ENCODE assay signal across 8 cellular contexts in genomic region chr10:31133628-31134302, GRCh38.
DNase-seq lines count a peak whose midpoint lies in the region; ATAC-seq, FAIRE-seq and TF ChIP-seq lines count a peak whose summit lies in the region.

No MANE protein-coding gene starts in this region.

- peak overlapping the region; percentile 67 to 89 (median 82); a peak in 21 of 22 replicates for H3K27ac ChIP-seq in BLaER1 treated with 17β-estradiol and CSF1 and Interleukin-3, amounts not matched to agents 10 nM and 100 nM
- H3K27ac ChIP-seq in KOPT-K1 (ENCODE audit: low read depth, low read length, poor library complexity, severe bottlenecking) (peak overlapping the region; percentile 100), astrocyte (ENCODE audit: low read depth, low read length) (peak overlapping the region; percentile 96), uterus (peak overlapping the region; percentile 93)

- no peaks in the 10 kb centered on the region for H3K9me3 Mint-ChIP-seq in astrocyte (ENCODE audit: unreplicated experiment)

- no peak for FAIRE-seq in astrocyte (lab: Jason Lieb, UNC)

- H4K20me1 ChIP-seq in BLaER1 treated with 17β-estradiol and CSF1 and Interleukin-3, amounts not matched to agents 10 nM and 100 nM = no peaks in the 10 kb centered on the region
- H4K20me1 ChIP-seq in astrocyte (ENCODE audit: insufficient read depth, low read length) = no peaks in the 10 kb centered on the region

- intact Hi-C loops in uterus (cut with DNase I; ENCODE audit: low total_unique reads) = no loop called here

- H3K9me3 ChIP-seq in BLaER1 treated with 17β-estradiol and CSF1 and Interleukin-3, amounts not matched to agents 10 nM and 100 nM (replicated peaks in 1 of 11) = no peaks in the 10 kb centered on the region
- H3K9me3 ChIP-seq in KOPT-K1 (ENCODE audit: insufficient read depth, low read length, poor library complexity, severe bottlenecking) (no peaks in the 10 kb centered on the region), T-helper 17 cell (ENCODE audit: control insufficient read depth, low read length, poor library complexity, severe bottlenecking) (no peaks in the 10 kb centered on the region), astrocyte (ENCODE audit: insufficient read depth, low read depth, low read length) (no peaks in the 10 kb centered on the region), uterus (no peaks in the 10 kb centered on the region)

- H3K36me3 Mint-ChIP-seq in T-helper 17 cell (ENCODE audit: low read depth) (no peaks in the 10 kb centered on the region), astrocyte (ENCODE audit: low read depth, unreplicated experiment) (peaks cover 2% of the 10 kb centered on the region)

- ATAC-seq in GM19351 (IDR thresholded peaks at IDR 0.05; ENCODE audit: unreplicated experiment) (peak; percentile 55), T-helper 17 cell (peak; percentile 80)

- H3K4me3 Mint-ChIP-seq in T-helper 17 cell = peak overlapping the region; percentile 85
- peak overlapping the region; percentile 64 for H3K4me3 Mint-ChIP-seq in astrocyte (ENCODE audit: unreplicated experiment)

- H3K4me2 ChIP-seq in BLaER1 treated with 17β-estradiol and CSF1 and Interleukin-3, amounts not matched to agents 10 nM and 100 nM = peak overlapping the region; percentile 76 to 96 (median 91)
- peak overlapping the region; percentile 89 for H3K4me2 ChIP-seq in astrocyte (ENCODE audit: low read length)

- H3K4me1 Mint-ChIP-seq in T-helper 17 cell (peaks cover 13% of the 10 kb centered on the region), astrocyte (ENCODE audit: low read depth, unreplicated experiment) (peaks cover 34% of the 10 kb centered on the region)

- H3K9ac ChIP-seq in BLaER1 treated with 17β-estradiol and CSF1 and Interleukin-3, amounts not matched to agents 10 nM and 100 nM = peak overlapping the region; percentile 74 to 83 (median 82)
- peak overlapping the region; percentile 85 for H3K9ac ChIP-seq in astrocyte (ENCODE audit: low read length)

- DNase-seq in T-helper 17 cell (peak; percentile 27 to 57 (median 50)), astrocyte (ENCODE audit: low read depth) (peak; percentile 44), hippocampal formation (lab: John Stamatoyannopoulos, UW) (peak; percentile 84 to 85), retina (peak; percentile 94), uterus (peak; percentile 87 to 89)

- peak overlapping the region; percentile 73 for H2AFZ ChIP-seq in astrocyte (ENCODE audit: low read depth, low read length)

- peaks cover 12 to 41% (median 29%) of the 10 kb centered on the region in 10 experiments for H3K4me1 ChIP-seq in BLaER1 treated with 17β-estradiol and CSF1 and Interleukin-3, amounts not matched to agents 10 nM and 100 nM
- H3K4me1 ChIP-seq in astrocyte (ENCODE audit: insufficient read depth, low read length) (peaks cover 30% of the 10 kb centered on the region), uterus (peaks cover 5 to 8% of the 10 kb centered on the region in 2 donors)

- no peaks in the 10 kb centered on the region for H3K79me2 ChIP-seq in astrocyte (ENCODE audit: insufficient read depth, low read length)

- H3K27me3 Mint-ChIP-seq in T-helper 17 cell (no peaks in the 10 kb centered on the region), astrocyte (ENCODE audit: low read depth, unreplicated experiment) (no peaks in the 10 kb centered on the region)

- peak; percentile 41 to 52 for TF ChIP-seq POLR2A in uterus (IDR thresholded peaks at IDR 0.05)

- TF ChIP-seq CTCF in astrocyte (IDR thresholded peaks at IDR 0.05; ENCODE audit: insufficient read depth, low read depth, low read length) = no peak
- TF ChIP-seq CTCF in uterus (IDR thresholded peaks at IDR 0.05) = peak in 1 of 4 experiments; percentile 5

- H3K36me3 ChIP-seq in BLaER1 treated with 17β-estradiol and CSF1 and Interleukin-3, amounts not matched to agents 10 nM and 100 nM = no peaks in the 10 kb centered on the region
- H3K36me3 ChIP-seq in KOPT-K1 (ENCODE audit: insufficient read depth, low read length) = no peaks in the 10 kb centered on the region
- H3K36me3 ChIP-seq in astrocyte (ENCODE audit: insufficient read depth, low read length) = no peaks in the 10 kb centered on the region
- no peaks in the 10 kb centered on the region for H3K36me3 ChIP-seq in uterus

- peak overlapping the region; percentile 14 for H3K27ac Mint-ChIP-seq in T-helper 17 cell
- peak overlapping the region; percentile 83 for H3K27ac Mint-ChIP-seq in astrocyte (ENCODE audit: unreplicated experiment)

- peak overlapping the region; percentile 40 to 71 (median 58) for H3K4me3 ChIP-seq in BLaER1 treated with 17β-estradiol and CSF1 and Interleukin-3, amounts not matched to agents 10 nM and 100 nM
- H3K4me3 ChIP-seq in astrocyte (ENCODE audit: insufficient read depth, low read depth, low read length) = peak overlapping the region; percentile 46
- peak overlapping the region; percentile 40 to 47 for H3K4me3 ChIP-seq in uterus

- no peaks in the 10 kb centered on the region for H3K27me3 ChIP-seq in BLaER1 treated with 17β-estradiol and CSF1 and Interleukin-3, amounts not matched to agents 10 nM and 100 nM
- no peaks in the 10 kb centered on the region for H3K27me3 ChIP-seq in astrocyte (ENCODE audit: insufficient read depth, low read length)
- H3K27me3 ChIP-seq in uterus = no peaks in the 10 kb centered on the region

Comparison
In these comparisons a context has a peak if more than half of its experiments do, and no peak if none do; other contexts are left out.
1. Peak in every context shown above with its lines: DNase-seq, ATAC-seq, H3K4me3 ChIP-seq and H3K27ac ChIP-seq.
2. DNase-seq: peak in every context shown above with its lines; median percentile 94 in retina; 88 in uterus; 84 in hippocampal formation; 50 in T-helper 17 cell; 44 in astrocyte.